Comparison of ENCODE assay signal across 1 cellular context in the genomic region with DNA sequence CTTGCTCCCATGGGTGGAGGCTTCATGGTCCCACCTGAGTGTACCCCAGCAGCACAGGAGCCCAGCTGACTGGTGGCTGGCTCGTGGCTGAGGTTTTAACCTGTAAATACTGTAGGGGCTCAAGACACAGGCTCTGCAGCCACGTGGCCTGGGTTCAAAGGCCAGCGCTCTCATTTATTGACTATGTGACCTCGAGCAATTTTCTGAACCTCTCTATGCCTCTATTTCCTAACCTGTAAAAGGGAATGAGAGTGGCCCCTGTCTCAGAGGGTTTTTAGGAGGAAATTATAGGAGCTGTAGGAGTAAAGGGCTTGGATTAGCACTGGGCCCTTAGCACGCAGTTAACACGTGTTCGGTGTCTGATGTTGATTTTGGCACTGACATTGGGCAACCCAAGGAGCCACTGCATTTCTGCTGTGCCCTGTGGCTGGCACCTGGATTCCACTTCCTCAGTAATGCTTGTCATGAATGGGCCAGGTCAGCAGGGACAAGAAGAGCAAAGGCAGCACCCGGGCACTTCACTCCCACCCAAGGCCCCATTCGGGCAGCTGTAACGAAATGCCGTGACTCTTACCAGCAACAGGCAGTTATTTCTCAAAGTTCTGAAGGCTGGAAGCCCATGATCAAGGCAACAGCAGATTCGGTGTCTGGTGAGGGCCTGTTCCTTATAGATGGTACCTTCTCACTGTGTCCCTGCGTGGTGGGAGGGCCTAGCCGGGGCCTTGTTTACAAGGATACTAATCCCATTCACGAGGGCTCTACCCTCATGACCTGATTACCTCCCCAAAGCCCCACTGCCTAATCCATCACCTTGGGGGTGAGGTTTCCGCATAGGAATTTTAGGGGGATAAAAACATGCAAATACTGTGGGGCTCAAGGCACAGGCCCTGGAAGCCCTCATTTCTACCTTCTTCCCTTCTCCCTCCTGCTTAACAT.
TF ChIP-seq lines count a peak whose summit lies in the region.

No MANE protein-coding gene starts in this region.

TF ChIP-seq in HEK293, 187 proteins besides CTCF, POLR2A, EP300 and RAD21 (continued from another document):
- TF ChIP-seq BCL11B (tag by site-specific recombination; IDR thresholded peaks at IDR 0.05; ENCODE audit: low read depth): no peak
- TF ChIP-seq, protein P1, sequence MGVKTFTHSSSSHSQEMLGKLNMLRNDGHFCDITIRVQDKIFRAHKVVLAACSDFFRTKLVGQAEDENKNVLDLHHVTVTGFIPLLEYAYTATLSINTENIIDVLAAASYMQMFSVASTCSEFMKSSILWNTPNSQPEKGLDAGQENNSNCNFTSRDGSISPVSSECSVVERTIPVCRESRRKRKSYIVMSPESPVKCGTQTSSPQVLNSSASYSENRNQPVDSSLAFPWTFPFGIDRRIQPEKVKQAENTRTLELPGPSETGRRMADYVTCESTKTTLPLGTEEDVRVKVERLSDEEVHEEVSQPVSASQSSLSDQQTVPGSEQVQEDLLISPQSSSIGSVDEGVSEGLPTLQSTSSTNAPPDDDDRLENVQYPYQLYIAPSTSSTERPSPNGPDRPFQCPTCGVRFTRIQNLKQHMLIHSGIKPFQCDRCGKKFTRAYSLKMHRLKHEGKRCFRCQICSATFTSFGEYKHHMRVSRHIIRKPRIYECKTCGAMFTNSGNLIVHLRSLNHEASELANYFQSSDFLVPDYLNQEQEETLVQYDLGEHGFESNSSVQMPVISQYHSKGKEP (tag by site-specific recombination; IDR thresholded peaks at IDR 0.05): peak; percentile 11; the same call in 1 of the 2 replicates
- no peak for TF ChIP-seq KLF8 (tag by site-specific recombination; IDR thresholded peaks at IDR 0.05)
- TF ChIP-seq OSR2 (tag by site-specific recombination; IDR thresholded peaks at IDR 0.05): peak; percentile 19; the same call in 1 of the 2 replicates
- no peak for TF ChIP-seq ZNF48 (tag by site-specific recombination; IDR thresholded peaks at IDR 0.05)
- TF ChIP-seq, protein P2, sequence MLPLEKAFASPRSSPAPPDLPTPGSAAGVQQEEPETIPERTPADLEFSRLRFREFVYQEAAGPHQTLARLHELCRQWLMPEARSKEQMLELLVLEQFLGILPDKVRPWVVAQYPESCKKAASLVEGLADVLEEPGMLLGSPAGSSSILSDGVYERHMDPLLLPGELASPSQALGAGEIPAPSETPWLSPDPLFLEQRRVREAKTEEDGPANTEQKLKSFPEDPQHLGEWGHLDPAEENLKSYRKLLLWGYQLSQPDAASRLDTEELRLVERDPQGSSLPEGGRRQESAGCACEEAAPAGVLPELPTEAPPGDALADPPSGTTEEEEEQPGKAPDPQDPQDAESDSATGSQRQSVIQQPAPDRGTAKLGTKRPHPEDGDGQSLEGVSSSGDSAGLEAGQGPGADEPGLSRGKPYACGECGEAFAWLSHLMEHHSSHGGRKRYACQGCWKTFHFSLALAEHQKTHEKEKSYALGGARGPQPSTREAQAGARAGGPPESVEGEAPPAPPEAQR (tag by site-specific recombination; IDR thresholded peaks at IDR 0.05): no peak
- TF ChIP-seq SCRT2 (tag by site-specific recombination; IDR thresholded peaks at IDR 0.05): peak; percentile 80
